In genomic region chr3:56981445-56982230, GRCh38 we compare ENCODE assay signal across 15 cellular contexts.
DNase-seq lines count a peak whose midpoint lies in the region; ATAC-seq, FAIRE-seq and TF ChIP-seq lines count a peak whose summit lies in the region.
"Had no signal": no experiment of that assay in that cellular context is flagged by ENCODE, and none has a peak within 500 bp of the region (broad histone marks: within the 10 kb centered on the region; RNA-seq: fewer than 3 reads in every experiment).

No MANE protein-coding gene starts in this region.

- H3K9me3 ChIP-seq in IMR-90 (ENCODE audit: control insufficient read depth, insufficient read depth, low read length) (no peaks in the 10 kb centered on the region), astrocyte (ENCODE audit: insufficient read depth, low read depth, low read length) (no peaks in the 10 kb centered on the region), osteoblast (ENCODE audit: low read depth, low read length) (no peaks in the 10 kb centered on the region)
- H3K9me3 ChIP-seq: BLaER1, mucosa of descending colon had no signal

- no peaks in the 10 kb centered on the region for H3K27me3 Mint-ChIP-seq in activated CD4-positive, alpha-beta T cell treated with anti-CD3 and anti-CD28 coated beads, Interleukin-2, amount 10 ng/mL, durations not matched to agents 24 days and 14 days
- peaks cover 2% of the 10 kb centered on the region for H3K27me3 Mint-ChIP-seq in astrocyte (ENCODE audit: low read depth, unreplicated experiment)
- H3K27me3 Mint-ChIP-seq: IgD-negative memory B cell, T-helper 17 cell had no signal

- TF ChIP-seq POLR2A in IMR-90 (IDR thresholded peaks at IDR 0.05; ENCODE audit: low read depth, low read length): no peak

- no CpG with 5 or more reads among the region's 2 CpGs for WGBS in IMR-90 (ENCODE audit: extremely low coverage in 2 of 2, insufficient read length in 1 of 2), 2 experiments

- no peak overlapping the region for H3K4me3 ChIP-seq in IMR-90 (ENCODE audit: insufficient read depth, low read depth, low read length)
- H3K4me3 ChIP-seq in astrocyte (ENCODE audit: insufficient read depth, low read depth, low read length): no peak overlapping the region
- H3K4me3 ChIP-seq in osteoblast (ENCODE audit: insufficient read depth, low read length): peak overlapping the region; percentile 3
- H3K4me3 ChIP-seq in coronary artery: no peak overlapping the region
- H3K4me3 ChIP-seq: BLaER1, mucosa of descending colon had no signal

- CTCF ChIA-PET in IMR-90 (lab: Yijun Ruan, JAX): interaction anchor here (0.6 to 1.2 kb wide), 4 partner anchors 14 to 351 kb away, joined by 3 to 4 read pairs (median 4); no protein-coding TSS in a partner anchor

- POLR2A ChIA-PET in IMR-90 (lab: Charles Lee; ENCODE audit: unreplicated experiment): no interaction called here

- H3K4ac ChIP-seq in IMR-90 (ENCODE audit: low read depth, low read length): peak overlapping the region; percentile 74

- dilution Hi-C loops in IMR-90 (cut with HindIII; ENCODE audit: low sequenced_read_pairs, unreplicated experiment): no loop called here

- intact Hi-C loops in activated CD4-positive, alpha-beta T cell treated with anti-CD3 and anti-CD28 coated beads, Interleukin-2, amount 10 ng/mL, durations not matched to agents 24 days and 14 days (cut with micrococcal nuclease): loop anchor here (1.0 to 2.0 kb wide), 2 partner anchors 63 to 117 kb away; no protein-coding TSS in a partner anchor
- intact Hi-C loops in IMR-90 (cut with micrococcal nuclease): loop anchor here (10.0 kb wide), 1 partner anchor 427 kb away; the partner anchor contains the start of gene CCDC66

- H3K27ac Mint-ChIP-seq in activated CD4-positive, alpha-beta T cell treated with anti-CD3 and anti-CD28 coated beads, Interleukin-2, amount 10 ng/mL, durations not matched to agents 24 days and 14 days: peak overlapping the region; percentile 82
- H3K27ac Mint-ChIP-seq in astrocyte (ENCODE audit: unreplicated experiment): peak overlapping the region; percentile 86
- H3K27ac Mint-ChIP-seq: T-helper 17 cell had no signal

- no peaks in the 10 kb centered on the region for H3K36me3 Mint-ChIP-seq in activated CD4-positive, alpha-beta T cell treated with anti-CD3 and anti-CD28 coated beads, Interleukin-2, amount 10 ng/mL, durations not matched to agents 24 days and 14 days (ENCODE audit: low read depth)
- H3K36me3 Mint-ChIP-seq in astrocyte (ENCODE audit: low read depth, unreplicated experiment): peaks cover 3% of the 10 kb centered on the region
- H3K36me3 Mint-ChIP-seq: IgD-negative memory B cell had no signal

- peak overlapping the region; percentile 55; the same call in 1 of the 2 replicates for H3K23ac ChIP-seq in IMR-90 (ENCODE audit: low read depth, low read length)

- H3K27ac ChIP-seq in IMR-90 (ENCODE audit: insufficient read depth, low read length) (peak overlapping the region; percentile 53), astrocyte (ENCODE audit: low read depth, low read length) (peak overlapping the region; percentile 62), osteoblast (ENCODE audit: low read depth, low read length) (peak overlapping the region; percentile 85), coronary artery (peak overlapping the region in 1 of 2 donors; percentile 58)
- H3K27ac ChIP-seq: BLaER1, WERI-Rb-1 had no signal

- H4K20me1 ChIP-seq in IMR-90 (ENCODE audit: insufficient read depth, low read length): peaks cover 5% of the 10 kb centered on the region; the same call in 1 of the 2 replicates
- H4K20me1 ChIP-seq in astrocyte (ENCODE audit: insufficient read depth, low read length): no peaks in the 10 kb centered on the region
- H4K20me1 ChIP-seq in osteoblast (ENCODE audit: insufficient read depth, low read length): no peaks in the 10 kb centered on the region
- H4K20me1 ChIP-seq: BLaER1 had no signal

- DNase-seq in activated CD4-positive, alpha-beta T cell treated with anti-CD3 and anti-CD28 coated beads, Interleukin-2, amount 10 ng/mL, durations not matched to agents 24 days and 14 days: no peak
- DNase-seq in activated CD4-positive, alpha-beta T cell treated with anti-CD3 and anti-CD28 coated beads, Interleukin-2, amount 50 U/mL, for 48 hours: no peak
- DNase-seq in IMR-90: no peak
- DNase-seq in astrocyte (ENCODE audit: low read depth): no peak
- no peak for DNase-seq in osteoblast (ENCODE audit: insufficient read length, low spot score, missing footprints)
- DNase-seq in NCI-H526 treated with DMSO at 0.1 percent for 48 hours (lab: John Stamatoyannopoulos, UW): no peak
- no peak for DNase-seq in coronary artery (ENCODE audit: low spot score)
- DNase-seq: H9, mucosa of descending colon, T-helper 17 cell, WERI-Rb-1 had no signal

- ATAC-seq in IMR-90 (ENCODE audit: low read depth) (no peak), HG02798 (IDR thresholded peaks at IDR 0.05; ENCODE audit: poor library complexity, unreplicated experiment) (no peak)

- H3K4me3 Mint-ChIP-seq in activated CD4-positive, alpha-beta T cell treated with anti-CD3 and anti-CD28 coated beads, Interleukin-2, amount 10 ng/mL, durations not matched to agents 24 days and 14 days: no peak overlapping the region
- H3K4me3 Mint-ChIP-seq in astrocyte (ENCODE audit: unreplicated experiment): no peak overlapping the region
- H3K4me3 Mint-ChIP-seq: H9, IgD-negative memory B cell, T-helper 17 cell had no signal

- BruUV-seq in IMR-90 (replicated peaks; lab: Mats Ljungman, UMichigan): no TSS peak

- no peak for TF ChIP-seq RAD21 in IMR-90 (IDR thresholded peaks at IDR 0.05; ENCODE audit: low read length)

- H2BK120ac ChIP-seq in IMR-90 (ENCODE audit: low read depth, low read length): peak overlapping the region; percentile 64

- H3K9ac ChIP-seq in IMR-90 (ENCODE audit: low read depth, low read length) (no peak overlapping the region), astrocyte (ENCODE audit: low read length) (peak overlapping the region; percentile 2)
- H3K9ac ChIP-seq: BLaER1 had no signal

- H2BK5ac ChIP-seq in IMR-90 (ENCODE audit: low read depth, low read length, poor library complexity, severe bottlenecking): peak overlapping the region; percentile 26

- no peak for FAIRE-seq in astrocyte (lab: Jason Lieb, UNC)
- FAIRE-seq: G401.6 had no signal

- H3K36me3 ChIP-seq in IMR-90 (ENCODE audit: control insufficient read depth, insufficient read depth, low read length) (no peaks in the 10 kb centered on the region), astrocyte (ENCODE audit: insufficient read depth, low read length) (no peaks in the 10 kb centered on the region), osteoblast (ENCODE audit: insufficient read depth, low read length) (no peaks in the 10 kb centered on the region)
- H3K36me3 ChIP-seq: BLaER1, WERI-Rb-1 had no signal

- H3K4me1 ChIP-seq in IMR-90 (ENCODE audit: control insufficient read depth, insufficient read depth, low read length) (peaks cover 19% of the 10 kb centered on the region), astrocyte (ENCODE audit: insufficient read depth, low read length) (peaks cover 28% of the 10 kb centered on the region), osteoblast (ENCODE audit: insufficient read depth, low read length) (peaks cover 46% of the 10 kb centered on the region)
- H3K4me1 ChIP-seq: BLaER1 had no signal

- H3K4me2 ChIP-seq in IMR-90 (ENCODE audit: low read depth, low read length): peak overlapping the region; percentile 53
- H3K4me2 ChIP-seq in astrocyte (ENCODE audit: low read length): peak overlapping the region; percentile 36
- H3K4me2 ChIP-seq in osteoblast (ENCODE audit: insufficient read depth, low read length): peak overlapping the region; percentile 57
- H3K4me2 ChIP-seq: BLaER1 had no signal

- peak overlapping the region; percentile 46; the same call in 1 of the 2 replicates for H4K91ac ChIP-seq in IMR-90 (ENCODE audit: insufficient read depth, low read depth, low read length)

- H3K79me2 ChIP-seq in astrocyte (ENCODE audit: insufficient read depth, low read length) (no peaks in the 10 kb centered on the region), osteoblast (ENCODE audit: insufficient read depth, low read length) (no peaks in the 10 kb centered on the region)

- peak overlapping the region; percentile 16 for H2AK9ac ChIP-seq in IMR-90 (replicated peaks; ENCODE audit: low read depth, low read length, poor library complexity)

- H3K4me1 Mint-ChIP-seq in activated CD4-positive, alpha-beta T cell treated with anti-CD3 and anti-CD28 coated beads, Interleukin-2, amount 10 ng/mL, durations not matched to agents 24 days and 14 days: peaks cover 37% of the 10 kb centered on the region
- H3K4me1 Mint-ChIP-seq in astrocyte (ENCODE audit: low read depth, unreplicated experiment): peaks cover 25% of the 10 kb centered on the region
- H3K4me1 Mint-ChIP-seq: IgD-negative memory B cell had no signal

- H2BK15ac ChIP-seq in IMR-90 (ENCODE audit: low read depth, low read length): peak overlapping the region; percentile 37; the same call in 1 of the 3 replicates

- no peak overlapping the region for H3K56ac ChIP-seq in IMR-90 (ENCODE audit: extremely low read depth, insufficient read depth, low read length)

- H4K8ac ChIP-seq in IMR-90 (ENCODE audit: low read depth in 2 of 2, low read length in 2 of 2): peak overlapping the region; percentile 0 to 38; a peak in 2 of 4 replicates

- H4K5ac ChIP-seq in IMR-90 (ENCODE audit: low read depth, low read length): peak overlapping the region; percentile 75

- in situ Hi-C loops in IMR-90 (cut with MboI; ENCODE audit: low sequenced_read_pairs): no loop called here

- no peaks in the 10 kb centered on the region for H3K79me1 ChIP-seq in IMR-90 (ENCODE audit: low read depth in 1 of 2, low read length in 2 of 2)

- TF ChIP-seq CTCF in IMR-90 (conservative IDR thresholded peaks at IDR 0.05; ENCODE audit: low read depth, low read length) (no peak), astrocyte (IDR thresholded peaks at IDR 0.05; ENCODE audit: insufficient read depth, low read depth, low read length) (no peak), osteoblast (IDR thresholded peaks at IDR 0.05; ENCODE audit: extremely low read depth, low read depth, low read length) (no peak), coronary artery (IDR thresholded peaks at IDR 0.05) (no peak)

- peak overlapping the region; percentile 48 for H3K14ac ChIP-seq in IMR-90 (replicated peaks; ENCODE audit: low read depth, low read length)

- H3K27me3 ChIP-seq in IMR-90 (ENCODE audit: control insufficient read depth, insufficient read depth, low read length) (no peaks in the 10 kb centered on the region), astrocyte (ENCODE audit: insufficient read depth, low read length) (no peaks in the 10 kb centered on the region), osteoblast (ENCODE audit: insufficient read depth, low read length) (no peaks in the 10 kb centered on the region)
- H3K27me3 ChIP-seq: BLaER1 had no signal

- H2BK20ac ChIP-seq in IMR-90 (ENCODE audit: low read depth, low read length): peak overlapping the region; percentile 68

- H3K9me1 ChIP-seq in IMR-90 (ENCODE audit: insufficient read depth, low read length): peaks cover 16% of the 10 kb centered on the region

- H3K9me3 Mint-ChIP-seq in activated CD4-positive, alpha-beta T cell treated with anti-CD3 and anti-CD28 coated beads, Interleukin-2, amount 10 ng/mL, durations not matched to agents 24 days and 14 days: no peaks in the 10 kb centered on the region
- H3K9me3 Mint-ChIP-seq in astrocyte (ENCODE audit: unreplicated experiment): no peaks in the 10 kb centered on the region
- H3K9me3 Mint-ChIP-seq: H9, IgD-negative memory B cell had no signal

- peak overlapping the region; percentile 85 for H3K18ac ChIP-seq in IMR-90 (ENCODE audit: low read depth, low read length)

- peak overlapping the region; percentile 89 for H2AK5ac ChIP-seq in IMR-90 (ENCODE audit: low read depth, low read length)

- peak overlapping the region; percentile 16 for H2AFZ ChIP-seq in IMR-90 (replicated peaks; ENCODE audit: low read length, poor library complexity)
- no peak overlapping the region for H2AFZ ChIP-seq in astrocyte (ENCODE audit: low read depth, low read length)
- peak overlapping the region; percentile 33 for H2AFZ ChIP-seq in osteoblast (ENCODE audit: low read length)
